ENCODE assay signal across 1 cellular context in genomic region chr18:41955688-41956087, GRCh38.
TF ChIP-seq lines count a peak whose summit lies in the region.

No MANE protein-coding gene starts in this region.

TF ChIP-seq in GM23338, 12 proteins besides CTCF, POLR2A, EP300 and RAD21 (continued from another document):
- TF ChIP-seq ZNF462 (CRISPR knock-in tag; IDR thresholded peaks at IDR 0.05) (no peak), CREB1 (CRISPR knock-in tag; IDR thresholded peaks at IDR 0.05; ENCODE audit: low read depth) (no peak), EZH2 (IDR thresholded peaks at IDR 0.05; ENCODE audit: low read depth, unreplicated experiment) (no peak), ZNF331 (CRISPR knock-in tag; IDR thresholded peaks at IDR 0.05; ENCODE audit: low read depth) (no peak), POLR2AphosphoS5 (IDR thresholded peaks at IDR 0.05; ENCODE audit: low read depth) (no peak)
